Comparison of ENCODE assay signal across 16 cellular contexts in genomic region chr4:4980818-4981217, GRCh38. TPM values are rescaled to one million over a fixed set of nuclear protein-coding genes. Genes with fewer than 3 reads are reported as not detected.
DNase-seq lines count a peak whose midpoint lies in the region; ATAC-seq and TF ChIP-seq lines count a peak whose summit lies in the region.
"Had no signal": no experiment of that assay in that cellular context is flagged by ENCODE, and none has a peak within 500 bp of the region (broad histone marks: within the 10 kb centered on the region; RNA-seq: fewer than 3 reads in every experiment).

No MANE protein-coding gene starts in this region.

- H3K4me1 Mint-ChIP-seq in nephron, result peaks cover 28% of the 10 kb centered on the region
- no peaks in the 10 kb centered on the region for H3K4me1 Mint-ChIP-seq in activated T-cell treated with anti-CD3 and anti-CD28 coated beads, Interleukin-2, amount 50 U/mL, for 72 hours (ENCODE audit: low read depth)
- H3K4me1 Mint-ChIP-seq: CD8-positive, alpha-beta memory T cell had no signal

- H3K27ac ChIP-seq in right atrium auricular region (peak overlapping the region in 1 of 2 donors; percentile 45), aorta (ENCODE audit: low read depth in 1 of 2, low read length in 2 of 2) (no peak overlapping the region), GM23248 (no peak overlapping the region)
- H3K27ac ChIP-seq: BLaER1 had no signal

- H3K4me1 ChIP-seq in right atrium auricular region, result no peaks in the 10 kb centered on the region
- no peaks in the 10 kb centered on the region for H3K4me1 ChIP-seq in aorta (ENCODE audit: control insufficient read depth in 1 of 2, insufficient read depth in 2 of 2, low read length in 2 of 2)
- peaks cover 12% of the 10 kb centered on the region; the same call in 1 of the 2 replicates for H3K4me1 ChIP-seq in GM23248 (ENCODE audit: insufficient read depth)
- H3K4me1 ChIP-seq: BLaER1, Caco-2 had no signal

- in situ Hi-C loops in GM23248 (cut with MboI), result loop anchor here (25.0 kb wide), 2 partner anchors 294 to 494 kb away; no protein-coding TSS in a partner anchor

- peak overlapping the region in 2 of 3 experiments; percentile 86 to 91 for H3K27ac Mint-ChIP-seq in nephron
- no peak overlapping the region for H3K27ac Mint-ChIP-seq in activated T-cell treated with anti-CD3 and anti-CD28 coated beads, Interleukin-2, amount 50 U/mL, for 72 hours
- H3K27ac Mint-ChIP-seq: CD8-positive, alpha-beta memory T cell; HFFc6 had no signal

- peaks cover 6% of the 10 kb centered on the region for H3K27me3 Mint-ChIP-seq in nephron (ENCODE audit: low read depth)
- peaks cover 6% of the 10 kb centered on the region for H3K27me3 Mint-ChIP-seq in activated T-cell treated with anti-CD3 and anti-CD28 coated beads, Interleukin-2, amount 50 U/mL, for 72 hours (ENCODE audit: low read depth)

- ATAC-seq in Right ventricle myocardium superior (ENCODE audit: poor library complexity), result peak; percentile 72
- ATAC-seq in aorta (ENCODE audit: low FRiP score), result peak; percentile 63
- no peak for ATAC-seq in activated T-cell treated with anti-CD3 and anti-CD28 coated beads, Interleukin-2, amount 50 U/mL, for 72 hours (replicated peaks in 1 of 2)

- H3K4me3 ChIP-seq in right atrium auricular region, result no peak overlapping the region
- H3K4me3 ChIP-seq in fibroblast of the aortic adventitia (ENCODE audit: low read depth, low read length), result no peak overlapping the region
- H3K4me3 ChIP-seq in aorta (ENCODE audit: low read length in 2 of 2), result no peak overlapping the region
- no peak overlapping the region for H3K4me3 ChIP-seq in GM23248
- H3K4me3 ChIP-seq: BLaER1 had no signal

- H3K9me3 ChIP-seq in right atrium auricular region (no peaks in the 10 kb centered on the region), aorta (ENCODE audit: control insufficient read depth, low read length) (no peaks in the 10 kb centered on the region), GM23248 (ENCODE audit: low read depth) (no peaks in the 10 kb centered on the region)
- H3K9me3 ChIP-seq: Caco-2 had no signal

- no peak overlapping the region for H3K4me3 Mint-ChIP-seq in nephron
- H3K4me3 Mint-ChIP-seq in activated T-cell treated with anti-CD3 and anti-CD28 coated beads, Interleukin-2, amount 50 U/mL, for 72 hours, result no peak overlapping the region
- H3K4me3 Mint-ChIP-seq: CD8-positive, alpha-beta memory T cell; HFFc6 had no signal

- H3K79me2 ChIP-seq in GM23248 (ENCODE audit: insufficient read depth), result no peaks in the 10 kb centered on the region

- intact Hi-C loops in Right ventricle myocardium superior (cut with DNase I), result no loop called here
- intact Hi-C loops in aorta (cut with DNase I), result no loop called here

- H3K4me2 ChIP-seq in GM23248 (ENCODE audit: unreplicated experiment), result no peak overlapping the region
- H3K4me2 ChIP-seq: BLaER1 had no signal

- no peak for DNase-seq in Right ventricle myocardium superior
- no peak for DNase-seq in right atrium auricular region (ENCODE audit: low spot score)
- DNase-seq in fibroblast of the aortic adventitia (ENCODE audit: low read depth), result peak; percentile 84
- no peak for DNase-seq in aorta
- DNase-seq in activated T-cell treated with anti-CD3 and anti-CD28 coated beads, Interleukin-2, amount 50 U/mL, for 72 hours, result no peak
- no peak for DNase-seq in GM23248
- DNase-seq: 8988T; AML-193; Caco-2; CD8-positive, alpha-beta memory T cell; DND-41; GDM1; HCEC 1CT; HFFc6 had no signal

- H3K36me3 Mint-ChIP-seq in nephron (ENCODE audit: low read depth), result no peaks in the 10 kb centered on the region
- peaks cover under 1 to 4% of the 10 kb centered on the region in 2 donors for H3K36me3 Mint-ChIP-seq in activated T-cell treated with anti-CD3 and anti-CD28 coated beads, Interleukin-2, amount 50 U/mL, for 72 hours (ENCODE audit: insufficient read depth in 2 of 2)

- H3K36me3 ChIP-seq in right atrium auricular region (no peaks in the 10 kb centered on the region), aorta (ENCODE audit: control insufficient read depth in 1 of 2, insufficient read depth in 2 of 2, low read length in 1 of 2) (no peaks in the 10 kb centered on the region), GM23248 (ENCODE audit: low read depth) (no peaks in the 10 kb centered on the region)
- H3K36me3 ChIP-seq: BLaER1 had no signal

- no peaks in the 10 kb centered on the region for H3K9me2 ChIP-seq in GM23248 (ENCODE audit: insufficient read depth)

- WGBS in aorta, 2 donors, result 9 to 18% methylated on average over 10 of the region's 10 CpGs
- WGBS in GM23248 (ENCODE audit: low coverage in 1 of 2, low lambda C conversion rate in 2 of 2, missing lambda C conversion rate in 2 of 2), 2 experiments, result 48% methylated on average over 10 of the region's 10 CpGs

- no peak overlapping the region for H3K9ac ChIP-seq in GM23248
- H3K9ac ChIP-seq: BLaER1 had no signal

- no peaks in the 10 kb centered on the region for H3K27me3 ChIP-seq in right atrium auricular region
- no peaks in the 10 kb centered on the region for H3K27me3 ChIP-seq in aorta (ENCODE audit: control insufficient read depth in 1 of 2, insufficient read depth in 2 of 2, low read length in 1 of 2)
- H3K27me3 ChIP-seq in GM23248 (replicated peaks; ENCODE audit: insufficient read depth), result no peaks in the 10 kb centered on the region
- H3K27me3 ChIP-seq: BLaER1 had no signal

- H4K20me1 ChIP-seq in GM23248 (ENCODE audit: insufficient read depth), result no peaks in the 10 kb centered on the region
- H4K20me1 ChIP-seq: BLaER1 had no signal

- H2AFZ ChIP-seq in GM23248, result no peak overlapping the region

- peaks cover 10% of the 10 kb centered on the region for H3K9me3 Mint-ChIP-seq in nephron
- peaks cover 0 to 2% of the 10 kb centered on the region in 2 donors for H3K9me3 Mint-ChIP-seq in activated T-cell treated with anti-CD3 and anti-CD28 coated beads, Interleukin-2, amount 50 U/mL, for 72 hours
- H3K9me3 Mint-ChIP-seq: HFFc6 had no signal

- H3F3A ChIP-seq in GM23248 (ENCODE audit: insufficient read depth), result 0 out of 2 replicates have a peak, but pooled peaks cover 9% of the 10 kb centered on the region

- TF ChIP-seq CTCF in right atrium auricular region (IDR thresholded peaks at IDR 0.05) (no peak), fibroblast of the aortic adventitia (IDR thresholded peaks at IDR 0.05; ENCODE audit: insufficient read depth, low read length) (no peak), nephron (IDR thresholded peaks at IDR 0.05; ENCODE audit: unreplicated experiment in 3 of 3) (no peak)

RNA-seq across cellular contexts. Expression of gene CYTL1, which starts 38.4 kb away (rescaled TPM):
- total RNA-seq in Right ventricle myocardium superior (not detected), right atrium auricular region (not detected), fibroblast of the aortic adventitia (ENCODE audit: low replicate concordance) (12.5 TPM in 1 of 2 replicates, not detected in the other), aorta (10 to 100 TPM in 1 of 2 donors, 1 to 10 TPM in 1; 4.3 to 15.2 TPM)
- polyA plus RNA-seq in aorta (10 to 100 TPM; 29.9 to 73.5 TPM), GM23248 (2016; fragmentation: Nextera tagmentation; extraction: Ambion mirVana) (0.84 and 1.1 TPM in 2 replicates)
- total RNA-seq in activated T-cell treated with anti-CD3 and anti-CD28 coated beads, Interleukin-2, amount 50 U/mL, for 72 hours, result not detected
- total RNA-seq in GM23248 (2014; rRNA removed; shearing (Covaris generic)), result 1.5 TPM in 1 of 2 replicates, not detected in the other
- total RNA-seq: Caco-2; CD8-positive, alpha-beta memory T cell; HFFc6 had no signal

Comparison
In these comparisons a context has a peak if more than half of its experiments do, and no peak if none do; other contexts are left out.
1. ATAC-seq: peak in Right ventricle myocardium superior (single experiment) and aorta (single experiment); none in activated T-cell treated with anti-CD3 and anti-CD28 coated beads, Interleukin-2, amount 50 U/mL, for 72 hours (0 of 2).